8 cellular contexts compared by ENCODE assay signal in genomic region chr1:33430751-33431593, GRCh38. TPM values are rescaled to one million over a fixed set of nuclear protein-coding genes. Genes with fewer than 3 reads are reported as not detected.
DNase-seq lines count a peak whose midpoint lies in the region; ATAC-seq and TF ChIP-seq lines count a peak whose summit lies in the region.

Gene PHC2 (minus strand): TSS chr1:33431095. CDS start chr1:33375539, 55,556 bp downstream.

- TF ChIP-seq CTCF in GM12875 (IDR thresholded peaks at IDR 0.05; ENCODE audit: borderline replicate concordance, insufficient read depth, low read depth, low read length) (peak; percentile 22; the same call in 1 of the 2 replicates), right atrium auricular region (IDR thresholded peaks at IDR 0.05) (peak in 1 of 2 donors; percentile 44), progenitor cell of endocrine pancreas (IDR thresholded peaks at IDR 0.05; ENCODE audit: unreplicated experiment) (peak; percentile 29), upper lobe of left lung (IDR thresholded peaks at IDR 0.05) (peak; percentile 20 to 67 (median 53))

- peaks cover 31% of the 10 kb centered on the region for H3K27me3 Mint-ChIP-seq in T-helper 2 cell treated with Interferon-gamma antibody and Interleukin-4, amounts not matched to agents 5 μg/mL and 100 μg/mL, for 36 hours (ENCODE audit: low read depth)
- H3K27me3 Mint-ChIP-seq in progenitor cell of endocrine pancreas, result no peaks in the 10 kb centered on the region

- peak within 1 kb of the TSS; percentile 51 for H3K4me3 Mint-ChIP-seq in T-helper 2 cell treated with Interferon-gamma antibody and Interleukin-4, amounts not matched to agents 5 μg/mL and 100 μg/mL, for 36 hours
- peak within 1 kb of the TSS; percentile 37 for H3K4me3 Mint-ChIP-seq in progenitor cell of endocrine pancreas (ENCODE audit: low read depth)

- ATAC-seq in HG02885 (IDR thresholded peaks at IDR 0.05; ENCODE audit: poor library complexity, unreplicated experiment) (peak; percentile 94), upper lobe of left lung (ENCODE audit: low FRiP score in 2 of 2) (peak; percentile 97 to 98)

- H3K27ac Mint-ChIP-seq in T-helper 2 cell treated with Interferon-gamma antibody and Interleukin-4, amounts not matched to agents 5 μg/mL and 100 μg/mL, for 36 hours, result no peak within 1 kb of the TSS
- H3K27ac Mint-ChIP-seq in progenitor cell of endocrine pancreas, result peak within 1 kb of the TSS; percentile 71

- peaks cover 4% of the 10 kb centered on the region for H3K4me1 Mint-ChIP-seq in T-helper 2 cell treated with Interferon-gamma antibody and Interleukin-4, amounts not matched to agents 5 μg/mL and 100 μg/mL, for 36 hours (ENCODE audit: low read depth)
- peaks cover 1% of the 10 kb centered on the region for H3K4me1 Mint-ChIP-seq in progenitor cell of endocrine pancreas (ENCODE audit: low read depth)

- H3K36me3 Mint-ChIP-seq in T-helper 2 cell treated with Interferon-gamma antibody and Interleukin-4, amounts not matched to agents 5 μg/mL and 100 μg/mL, for 36 hours (ENCODE audit: low read depth), result no peaks in the 10 kb centered on the region
- no peaks in the 10 kb centered on the region for H3K36me3 Mint-ChIP-seq in progenitor cell of endocrine pancreas (ENCODE audit: insufficient read depth)

- H3K4me3 ChIP-seq in GM12875 (ENCODE audit: low read depth, low read length) (peak within 1 kb of the TSS; percentile 63), right atrium auricular region (peak within 1 kb of the TSS; percentile 54 to 73), upper lobe of left lung (peak within 1 kb of the TSS; percentile 37 to 97 (median 78))

- H3K27me3 ChIP-seq in right atrium auricular region (no peaks in the 10 kb centered on the region), upper lobe of left lung (peaks cover 0 to 6% (median 0%) of the 10 kb centered on the region in 4 donors)

- no peaks in the 10 kb centered on the region for H3K9me3 Mint-ChIP-seq in T-helper 2 cell treated with Interferon-gamma antibody and Interleukin-4, amounts not matched to agents 5 μg/mL and 100 μg/mL, for 36 hours
- H3K9me3 Mint-ChIP-seq in progenitor cell of endocrine pancreas (ENCODE audit: low read depth), result no peaks in the 10 kb centered on the region

- H3K27ac ChIP-seq in right atrium auricular region (peak within 1 kb of the TSS; percentile 81 to 83), upper lobe of left lung (peak within 1 kb of the TSS; percentile 40 to 79 (median 50))

- H3K4me1 ChIP-seq in right atrium auricular region (peaks cover 0 to 55% of the 10 kb centered on the region in 2 donors), upper lobe of left lung (peaks cover 14 to 35% (median 25%) of the 10 kb centered on the region in 4 donors)

- no peak for TF ChIP-seq EP300 in upper lobe of left lung (IDR thresholded peaks at IDR 0.05)

- 11 to 13% methylated on average over 9 to 16 of the region's 80 CpGs for WGBS in upper lobe of left lung, 2 donors

- H3K9me3 ChIP-seq in right atrium auricular region, result no peaks in the 10 kb centered on the region
- no peaks in the 10 kb centered on the region for H3K9me3 ChIP-seq in upper lobe of left lung

- H3K36me3 ChIP-seq in right atrium auricular region, result no peaks in the 10 kb centered on the region
- H3K36me3 ChIP-seq in upper lobe of left lung, result no peaks in the 10 kb centered on the region

- TF ChIP-seq POLR2A in upper lobe of left lung (IDR thresholded peaks at IDR 0.05), result peak in 3 of 4 donors; percentile 12 to 73 (median 42)

- DNase-seq in NCI-H187 (lab: John Stamatoyannopoulos, UW), result peak; percentile 95 to 97
- DNase-seq in T-helper 2 cell treated with Interferon-gamma antibody and Interleukin-4, amounts not matched to agents 5 μg/mL and 100 μg/mL, for 36 hours (ENCODE audit: low spot score), result peak; percentile 84
- DNase-seq in anterior cingulate cortex (lab: John Stamatoyannopoulos, UW), result peak; percentile 76 to 100 (median 97)
- peak; percentile 98 for DNase-seq in right atrium auricular region (ENCODE audit: low spot score)
- peak; percentile 97 for DNase-seq in progenitor cell of endocrine pancreas (ENCODE audit: low spot score, unreplicated experiment)
- DNase-seq in upper lobe of left lung, result peak; percentile 99

RNA-seq across cellular contexts. Expression of gene PHC2, which starts in this region (rescaled TPM):
- total RNA-seq in right atrium auricular region, result 100 to 1,000 TPM in 1 of 2 donors, 10 to 100 TPM in 1; 98.4 to 144 TPM
- total RNA-seq in progenitor cell of endocrine pancreas, result 135 and 138 TPM in 2 replicates
- 100 to 1,000 TPM; 103 to 173 (median 129) TPM for total RNA-seq in upper lobe of left lung

Comparison
In these comparisons a context has a peak if more than half of its experiments do, and no peak if none do; other contexts are left out.
1. Peak in every context shown above with its lines: DNase-seq, ATAC-seq, H3K4me3 ChIP-seq and H3K27ac ChIP-seq.